22 cellular contexts compared by ENCODE assay signal in the genomic region with DNA sequence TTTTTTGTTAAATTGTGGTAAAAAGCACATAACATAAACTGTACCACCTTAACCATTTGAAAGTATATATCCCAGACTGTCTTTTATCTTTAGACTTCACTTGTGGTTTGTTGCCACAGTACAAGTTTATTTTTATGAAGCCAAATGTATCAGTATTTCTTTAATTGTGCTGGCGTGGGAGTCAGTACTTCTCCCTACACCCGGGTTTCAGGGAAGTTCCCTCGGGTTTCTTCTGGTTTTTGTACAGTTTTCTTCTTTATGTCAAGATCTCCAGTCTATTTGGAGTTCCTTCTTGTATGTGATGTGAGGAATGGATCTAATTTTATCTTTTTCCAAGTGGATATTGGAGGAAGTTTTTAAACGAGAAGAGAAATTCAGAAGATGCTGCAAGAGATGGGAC. TPM values are rescaled to one million over a fixed set of nuclear protein-coding genes. Genes with fewer than 3 reads are reported as not detected.
DNase-seq lines count a peak whose midpoint lies in the region; ATAC-seq, FAIRE-seq and TF ChIP-seq lines count a peak whose summit lies in the region.
"Had no signal": no experiment of that assay in that cellular context is flagged by ENCODE, and none has a peak within 500 bp of the region (broad histone marks: within the 10 kb centered on the region; RNA-seq: fewer than 3 reads in every experiment).

No MANE protein-coding gene starts in this region.

- TF ChIP-seq POLR2A in right lobe of liver (IDR thresholded peaks at IDR 0.05) = no peak

- H3K27me3 Mint-ChIP-seq in activated T-cell treated with anti-CD3 and anti-CD28 coated beads, Interleukin-2, amount 50 U/mL, for 72 hours (ENCODE audit: low read depth) = no peaks in the 10 kb centered on the region
- H3K27me3 Mint-ChIP-seq in astrocyte (ENCODE audit: low read depth, unreplicated experiment) = no peaks in the 10 kb centered on the region

- TF ChIP-seq CTCF in astrocyte (IDR thresholded peaks at IDR 0.05; ENCODE audit: insufficient read depth, low read depth, low read length) (no peak), hepatocyte (IDR thresholded peaks at IDR 0.05; ENCODE audit: poor library complexity) (no peak), tibial artery (IDR thresholded peaks at IDR 0.05) (no peak), right lobe of liver (IDR thresholded peaks at IDR 0.05) (no peak)

- no peak overlapping the region for H3K9ac ChIP-seq in astrocyte (ENCODE audit: low read length)

- intact Hi-C loops in tibial artery (cut with DNase I; ENCODE audit: low total_unique reads) = loop anchor here (5.0 kb wide), 1 partner anchor 111 kb away; no protein-coding TSS in a partner anchor
- intact Hi-C loops in right lobe of liver (cut with DNase I) = loop anchor here in 1 of 2 donors (10.0 kb wide), 1 partner anchor 48 kb away; a partner anchor contains a TSS

- 54% methylated on average over 4 of the region's 4 CpGs for WGBS in hepatocyte (ENCODE audit: low lambda C conversion rate, missing lambda C conversion rate)
- 55% methylated on average over 4 of the region's 4 CpGs for WGBS in right lobe of liver (ENCODE audit: insufficient coverage, low coverage, low lambda C conversion rate, missing lambda C conversion rate)

- H3K36me3 ChIP-seq in astrocyte (ENCODE audit: insufficient read depth, low read length) (peaks cover 9% of the 10 kb centered on the region), hepatocyte (replicated peaks; ENCODE audit: insufficient read depth, low read depth) (no peaks in the 10 kb centered on the region), tibial artery (peaks cover 32 to 47% (median 40%) of the 10 kb centered on the region in 3 donors), right lobe of liver (peaks cover 0 to 20% (median 8%) of the 10 kb centered on the region in 4 donors)
- H3K36me3 ChIP-seq: ovary had no signal

- H3K27me3 ChIP-seq in astrocyte (ENCODE audit: insufficient read depth, low read length) (no peaks in the 10 kb centered on the region), hepatocyte (no peaks in the 10 kb centered on the region), tibial artery (no peaks in the 10 kb centered on the region), right lobe of liver (no peaks in the 10 kb centered on the region)
- H3K27me3 ChIP-seq: brain microvascular endothelial cell, ovary had no signal

- ATAC-seq in activated T-cell treated with anti-CD3 and anti-CD28 coated beads, Interleukin-2, amount 50 U/mL, for 72 hours (replicated peaks in 1 of 2) = no peak
- ATAC-seq in right lobe of liver = no peak
- ATAC-seq: activated CD4-positive, alpha-beta T cell treated with anti-CD3 and anti-CD28 coated beads for 36 hours had no signal

- H3K4me3 Mint-ChIP-seq in activated T-cell treated with anti-CD3 and anti-CD28 coated beads, Interleukin-2, amount 50 U/mL, for 72 hours = no peak overlapping the region
- no peak overlapping the region for H3K4me3 Mint-ChIP-seq in astrocyte (ENCODE audit: unreplicated experiment)
- H3K4me3 Mint-ChIP-seq: activated CD4-positive, alpha-beta T cell treated with anti-CD3 and anti-CD28 coated beads for 36 hours; activated naive CD4-positive, alpha-beta T cell treated with anti-CD3 and anti-CD28 coated beads for 36 hours had no signal

- peak overlapping the region; percentile 15 for H3K27ac Mint-ChIP-seq in activated T-cell treated with anti-CD3 and anti-CD28 coated beads, Interleukin-2, amount 50 U/mL, for 72 hours
- H3K27ac Mint-ChIP-seq in astrocyte (ENCODE audit: unreplicated experiment) = peak overlapping the region; percentile 4
- H3K27ac Mint-ChIP-seq: activated CD4-positive, alpha-beta T cell treated with anti-CD3 and anti-CD28 coated beads for 36 hours; activated naive CD4-positive, alpha-beta T cell treated with anti-CD3 and anti-CD28 coated beads for 36 hours had no signal

- H3K4me3 ChIP-seq in astrocyte (ENCODE audit: insufficient read depth, low read depth, low read length) (no peak overlapping the region), hepatocyte (no peak overlapping the region), tibial artery (no peak overlapping the region), right lobe of liver (no peak overlapping the region)
- H3K4me3 ChIP-seq: ovary had no signal

- H3K4me1 ChIP-seq in astrocyte (ENCODE audit: insufficient read depth, low read length) (peaks cover 5% of the 10 kb centered on the region), hepatocyte (ENCODE audit: insufficient read depth) (peaks cover 21% of the 10 kb centered on the region), tibial artery (peaks cover 0 to 39% (median 23%) of the 10 kb centered on the region in 4 donors), right lobe of liver (no peaks in the 10 kb centered on the region)

- H3K9me3 ChIP-seq in astrocyte (ENCODE audit: insufficient read depth, low read depth, low read length) (peaks cover 5% of the 10 kb centered on the region), hepatocyte (ENCODE audit: low read depth) (no peaks in the 10 kb centered on the region), tibial artery (no peaks in the 10 kb centered on the region), right lobe of liver (no peaks in the 10 kb centered on the region)
- H3K9me3 ChIP-seq: ovary had no signal

- H3K9me3 Mint-ChIP-seq in activated T-cell treated with anti-CD3 and anti-CD28 coated beads, Interleukin-2, amount 50 U/mL, for 72 hours = no peaks in the 10 kb centered on the region
- no peaks in the 10 kb centered on the region for H3K9me3 Mint-ChIP-seq in astrocyte (ENCODE audit: unreplicated experiment)
- H3K9me3 Mint-ChIP-seq: activated naive CD4-positive, alpha-beta T cell treated with anti-CD3 and anti-CD28 coated beads for 36 hours had no signal

- no peaks in the 10 kb centered on the region for H3K9me2 ChIP-seq in hepatocyte (replicated peaks; ENCODE audit: insufficient read depth)

- DNase-seq in activated T-cell treated with anti-CD3 and anti-CD28 coated beads, Interleukin-2, amount 50 U/mL, for 72 hours = no peak
- no peak for DNase-seq in activated T-cell treated with anti-CD3 and anti-CD28 coated beads, Interleukin-2, amount 50 U/mL, for 48 hours
- DNase-seq in astrocyte (ENCODE audit: low read depth) (no peak), hepatocyte (ENCODE audit: low spot score) (no peak), tibial artery (no peak), NCI-H69 (lab: John Stamatoyannopoulos, UW) (no peak), activated T-cell treated with anti-CD3 and anti-CD28 coated beads for 4 hours (no peak), right lobe of liver (no peak)
- DNase-seq: 8988T; activated CD4-positive, alpha-beta T cell treated with anti-CD3 and anti-CD28 coated beads for 36 hours; activated naive CD4-positive, alpha-beta T cell treated with anti-CD3 and anti-CD28 coated beads for 36 hours; H7; kidney glomerular epithelial cell; midbrain; NCI-H2081; NCI-H524 treated with DMSO at 0.1 percent for 48 hours; stimulated activated CD4-positive, alpha-beta T cell treated with anti-CD3 and anti-CD28 coated beads, Interleukin-2, amount 100 ng/mL, for 48 hours; T-helper 9 cell had no signal

- H3K36me3 Mint-ChIP-seq in activated T-cell treated with anti-CD3 and anti-CD28 coated beads, Interleukin-2, amount 50 U/mL, for 72 hours (ENCODE audit: insufficient read depth in 2 of 2) = peaks cover 6 to 10% of the 10 kb centered on the region in 2 donors
- peaks cover 32% of the 10 kb centered on the region for H3K36me3 Mint-ChIP-seq in astrocyte (ENCODE audit: low read depth, unreplicated experiment)

- H4K20me1 ChIP-seq in astrocyte (ENCODE audit: insufficient read depth, low read length) (no peaks in the 10 kb centered on the region), hepatocyte (ENCODE audit: insufficient read depth, poor library complexity, severe bottlenecking) (no peaks in the 10 kb centered on the region)

- no peak overlapping the region for H3K27ac ChIP-seq in astrocyte (ENCODE audit: low read depth, low read length)
- peak overlapping the region; percentile 85 for H3K27ac ChIP-seq in hepatocyte
- peak overlapping the region; percentile 55 to 70 for H3K27ac ChIP-seq in tibial artery
- H3K27ac ChIP-seq in right lobe of liver = no peak overlapping the region
- H3K27ac ChIP-seq: brain microvascular endothelial cell, C4-2B, HL-60 had no signal

- H3K4me2 ChIP-seq in astrocyte (ENCODE audit: low read length) (no peak overlapping the region), hepatocyte (no peak overlapping the region)

- no peaks in the 10 kb centered on the region for H3K4me1 Mint-ChIP-seq in activated T-cell treated with anti-CD3 and anti-CD28 coated beads, Interleukin-2, amount 50 U/mL, for 72 hours (ENCODE audit: low read depth)
- H3K4me1 Mint-ChIP-seq in astrocyte (ENCODE audit: low read depth, unreplicated experiment) = peaks cover 6% of the 10 kb centered on the region

- FAIRE-seq in astrocyte (lab: Jason Lieb, UNC) = no peak

- H3K79me2 ChIP-seq in astrocyte (ENCODE audit: insufficient read depth, low read length) = no peaks in the 10 kb centered on the region
- peaks cover 3% of the 10 kb centered on the region for H3K79me2 ChIP-seq in hepatocyte

- H2AFZ ChIP-seq in astrocyte (ENCODE audit: low read depth, low read length) (no peak overlapping the region), hepatocyte (no peak overlapping the region)

RNA-seq across cellular contexts. Expression of a gene that starts 20.5 kb away (rescaled TPM):
- not detected for total RNA-seq in activated T-cell treated with anti-CD3 and anti-CD28 coated beads, Interleukin-2, amount 50 U/mL, for 72 hours
- 35.5 and 45.5 TPM in 2 replicates for total RNA-seq in astrocyte
- total RNA-seq in hepatocyte = 36.4 and 51.7 TPM in 2 replicates
- polyA plus RNA-seq in hepatocyte = 46.8 and 55.9 TPM in 2 replicates
- under 1 TPM in 5 of 6 experiments, not detected in 1; 0.26 to 0.55 (median 0.44) TPM for total RNA-seq in right lobe of liver
- total RNA-seq: activated CD4-positive, alpha-beta T cell treated with anti-CD3 and anti-CD28 coated beads for 36 hours; activated naive CD4-positive, alpha-beta T cell treated with anti-CD3 and anti-CD28 coated beads for 36 hours had no signal

RNA-seq across cellular contexts. Expression of a gene that starts 35.9 kb away (rescaled TPM):
- not detected for total RNA-seq in activated T-cell treated with anti-CD3 and anti-CD28 coated beads, Interleukin-2, amount 50 U/mL, for 72 hours
- total RNA-seq in astrocyte (0.55 and 0.98 TPM in 2 replicates), hepatocyte (0.27 TPM in 1 of 2 replicates, not detected in the other), right lobe of liver (not detected)
- polyA plus RNA-seq in hepatocyte = not detected in 2 replicates
- total RNA-seq: activated CD4-positive, alpha-beta T cell treated with anti-CD3 and anti-CD28 coated beads for 36 hours; activated naive CD4-positive, alpha-beta T cell treated with anti-CD3 and anti-CD28 coated beads for 36 hours had no signal

RNA-seq across cellular contexts. Expression of a gene that starts 46.0 kb away (rescaled TPM):
- total RNA-seq in activated T-cell treated with anti-CD3 and anti-CD28 coated beads, Interleukin-2, amount 50 U/mL, for 72 hours = 10 to 100 TPM; 56.6 to 73.7 TPM
- total RNA-seq in astrocyte (68.8 and 70.9 TPM in 2 replicates), hepatocyte (48.6 and 51.2 TPM in 2 replicates), right lobe of liver (10 to 100 TPM; 23.9 to 47.8 (median 36.0) TPM)
- polyA plus RNA-seq in hepatocyte = 67.6 and 68.8 TPM in 2 replicates

Comparison
In these comparisons a context has a peak if more than half of its experiments do, and no peak if none do; other contexts are left out.
1. H3K27ac ChIP-seq: peak in hepatocyte (single experiment) and tibial artery (2 of 2); none in astrocyte (single experiment) and right lobe of liver (0 of 3).
2. RNA of a gene that starts 20.5 kb away (total RNA-seq): 36.4 to 51.7 TPM in hepatocyte and 35.5 to 45.5 TPM in astrocyte; 0.26 to 0.55 TPM in right lobe of liver and not detected in activated T-cell treated with anti-CD3 and anti-CD28 coated beads, Interleukin-2, amount 50 U/mL, for 72 hours; every median in the first group is over 10 times any median in the second.